ENCODE assay signal across 10 cellular contexts in the genomic region with DNA sequence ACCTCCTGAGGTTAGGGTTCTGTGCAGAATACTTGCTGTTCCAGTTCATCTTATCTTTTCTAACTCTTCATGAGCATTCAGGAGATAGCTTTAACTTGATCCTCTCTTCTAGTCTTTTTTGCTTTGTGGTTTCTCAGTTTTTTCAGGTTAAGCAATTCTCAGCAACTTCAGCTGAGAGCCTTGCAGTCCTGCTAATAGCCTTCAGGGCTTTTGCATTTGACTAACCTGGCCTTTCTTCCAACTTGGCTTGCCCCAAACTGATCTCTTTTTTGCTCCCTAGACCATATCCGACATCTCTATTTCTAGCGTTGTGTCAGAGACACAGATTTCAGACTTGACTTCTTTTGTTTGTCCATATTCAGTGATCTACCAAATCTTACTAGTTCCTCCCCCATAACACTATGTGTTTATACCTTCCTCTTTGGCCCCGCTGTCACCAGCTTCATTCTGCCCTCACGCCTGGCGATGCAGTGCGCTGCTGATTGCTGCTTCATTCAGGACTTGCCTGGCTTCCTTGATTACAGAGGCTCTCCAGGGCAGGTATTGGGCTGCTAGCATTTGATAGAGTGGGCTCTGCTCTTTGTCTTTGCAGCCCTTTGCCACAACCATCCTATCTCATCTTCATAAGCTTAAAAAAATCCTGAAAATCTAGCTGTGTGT. TPM values are rescaled to one million over a fixed set of nuclear protein-coding genes. Genes with fewer than 3 reads are reported as not detected.
DNase-seq lines count a peak whose midpoint lies in the region; ATAC-seq and TF ChIP-seq lines count a peak whose summit lies in the region.
"Had no signal": no experiment of that assay in that cellular context is flagged by ENCODE, and none has a peak within 500 bp of the region (broad histone marks: within the 10 kb centered on the region; RNA-seq: fewer than 3 reads in every experiment).

No MANE protein-coding gene starts in this region.

- no peak overlapping the region for H3K27ac ChIP-seq in esophagus squamous epithelium

- ATAC-seq in activated naive CD8-positive, alpha-beta T cell treated with anti-CD3 and anti-CD28 coated beads, Interleukin-2, amount 50 U/mL, for 24 hours, result no peak

- no peaks in the 10 kb centered on the region for H3K9me3 ChIP-seq in esophagus squamous epithelium
- H3K9me3 ChIP-seq: MG63 had no signal

- H3K4me3 ChIP-seq in esophagus squamous epithelium, result no peak overlapping the region
- H3K4me3 ChIP-seq: MG63 had no signal

- no peaks in the 10 kb centered on the region for H3K27me3 ChIP-seq in esophagus squamous epithelium
- H3K27me3 ChIP-seq: MG63 had no signal

- TF ChIP-seq CTCF in glutamatergic neuron (IDR thresholded peaks at IDR 0.05; ENCODE audit: partially characterized antibody, unreplicated experiment), result no peak
- TF ChIP-seq CTCF in type B pancreatic cell (conservative IDR thresholded peaks at IDR 0.05), result no peak
- TF ChIP-seq CTCF in esophagus squamous epithelium (IDR thresholded peaks at IDR 0.05), result no peak

- H3K36me3 Mint-ChIP-seq in activated naive CD8-positive, alpha-beta T cell, result no peaks in the 10 kb centered on the region
- H3K36me3 Mint-ChIP-seq in activated naive CD8-positive, alpha-beta T cell treated with anti-CD3 and anti-CD28 coated beads, Interleukin-2, amount 50 U/mL, for 24 hours (ENCODE audit: low read depth), result peaks cover 3% of the 10 kb centered on the region
- no peaks in the 10 kb centered on the region for H3K36me3 Mint-ChIP-seq in glutamatergic neuron (ENCODE audit: unreplicated experiment)
- peaks cover 3% of the 10 kb centered on the region for H3K36me3 Mint-ChIP-seq in type B pancreatic cell

- intact Hi-C loops in esophagus squamous epithelium (cut with DNase I), result no loop called here

- peak overlapping the region; percentile 44 for H3K4me3 Mint-ChIP-seq in activated naive CD8-positive, alpha-beta T cell
- no peak overlapping the region for H3K4me3 Mint-ChIP-seq in activated naive CD8-positive, alpha-beta T cell treated with anti-CD3 and anti-CD28 coated beads, Interleukin-2, amount 50 U/mL, for 24 hours
- H3K4me3 Mint-ChIP-seq in glutamatergic neuron (ENCODE audit: unreplicated experiment), result peak overlapping the region; percentile 12
- peak overlapping the region; percentile 57 for H3K4me3 Mint-ChIP-seq in type B pancreatic cell

- H3K4me1 ChIP-seq in esophagus squamous epithelium, result peaks cover 8 to 83% (median 11%) of the 10 kb centered on the region in 3 donors

- H3K27ac Mint-ChIP-seq in activated naive CD8-positive, alpha-beta T cell, result peak overlapping the region; percentile 11
- no peak overlapping the region for H3K27ac Mint-ChIP-seq in activated naive CD8-positive, alpha-beta T cell treated with anti-CD3 and anti-CD28 coated beads, Interleukin-2, amount 50 U/mL, for 24 hours
- H3K27ac Mint-ChIP-seq in glutamatergic neuron (ENCODE audit: unreplicated experiment) (peak overlapping the region; percentile 31), type B pancreatic cell (peak overlapping the region; percentile 67)

- no peak for TF ChIP-seq POLR2A in esophagus squamous epithelium (IDR thresholded peaks at IDR 0.05)

- no peak for DNase-seq in activated naive CD8-positive, alpha-beta T cell treated with anti-CD3 and anti-CD28 coated beads, Interleukin-2, amount 50 U/mL, for 24 hours
- DNase-seq in NCI-H2227 treated with DMSO at 0.1 percent for 48 hours (lab: John Stamatoyannopoulos, UW), result peak; percentile 17
- DNase-seq in glutamatergic neuron, result no peak
- DNase-seq in type B pancreatic cell (ENCODE audit: extremely low spot score, unreplicated experiment), result no peak
- DNase-seq in NCI-H2171 (lab: John Stamatoyannopoulos, UW), result no peak
- DNase-seq in GOT3 (lab: John Stamatoyannopoulos, UW), result no peak
- no peak for DNase-seq in esophagus squamous epithelium (lab: John Stamatoyannopoulos, UW)
- DNase-seq: MG63; stimulated activated CD4-positive, alpha-beta T cell treated with anti-CD3 and anti-CD28 coated beads, Interleukin-2, amount 100 ng/mL, for 24 hours had no signal

- H3K4me1 Mint-ChIP-seq in activated naive CD8-positive, alpha-beta T cell (ENCODE audit: low read depth), result peaks cover 87% of the 10 kb centered on the region
- H3K4me1 Mint-ChIP-seq in activated naive CD8-positive, alpha-beta T cell treated with anti-CD3 and anti-CD28 coated beads, Interleukin-2, amount 50 U/mL, for 24 hours, result peaks cover 82% of the 10 kb centered on the region
- H3K4me1 Mint-ChIP-seq in glutamatergic neuron (ENCODE audit: low read depth, unreplicated experiment) (peaks cover 41% of the 10 kb centered on the region), type B pancreatic cell (ENCODE audit: unreplicated experiment) (peaks cover 56% of the 10 kb centered on the region)

- WGBS in esophagus squamous epithelium, 2 donors, result 68 to 86% methylated on average over 6 of the region's 6 CpGs

- H3K9me3 Mint-ChIP-seq in activated naive CD8-positive, alpha-beta T cell (ENCODE audit: low read depth), result no peaks in the 10 kb centered on the region
- H3K9me3 Mint-ChIP-seq in activated naive CD8-positive, alpha-beta T cell treated with anti-CD3 and anti-CD28 coated beads, Interleukin-2, amount 50 U/mL, for 24 hours, result no peaks in the 10 kb centered on the region
- H3K9me3 Mint-ChIP-seq in glutamatergic neuron (ENCODE audit: unreplicated experiment) (no peaks in the 10 kb centered on the region), type B pancreatic cell (no peaks in the 10 kb centered on the region)

- H3K27me3 Mint-ChIP-seq in activated naive CD8-positive, alpha-beta T cell, result no peaks in the 10 kb centered on the region
- H3K27me3 Mint-ChIP-seq in activated naive CD8-positive, alpha-beta T cell treated with anti-CD3 and anti-CD28 coated beads, Interleukin-2, amount 50 U/mL, for 24 hours, result no peaks in the 10 kb centered on the region
- H3K27me3 Mint-ChIP-seq in glutamatergic neuron (ENCODE audit: unreplicated experiment), result no peaks in the 10 kb centered on the region
- H3K27me3 Mint-ChIP-seq in type B pancreatic cell, result no peaks in the 10 kb centered on the region

- no peaks in the 10 kb centered on the region for H3K36me3 ChIP-seq in esophagus squamous epithelium
- H3K36me3 ChIP-seq: MG63 had no signal

RNA-seq across cellular contexts. Expression of a gene that starts 9.5 kb away (rescaled TPM):
- total RNA-seq in glutamatergic neuron (ENCODE audit: unreplicated experiment) (65.0 TPM), type B pancreatic cell (ENCODE audit: low replicate concordance) (56.6 and 57.3 TPM in 2 replicates), esophagus squamous epithelium (10 to 100 TPM; 24.5 to 56.6 (median 45.9) TPM)
